ENCODE assay signal across 1 cellular context in the genomic region with DNA sequence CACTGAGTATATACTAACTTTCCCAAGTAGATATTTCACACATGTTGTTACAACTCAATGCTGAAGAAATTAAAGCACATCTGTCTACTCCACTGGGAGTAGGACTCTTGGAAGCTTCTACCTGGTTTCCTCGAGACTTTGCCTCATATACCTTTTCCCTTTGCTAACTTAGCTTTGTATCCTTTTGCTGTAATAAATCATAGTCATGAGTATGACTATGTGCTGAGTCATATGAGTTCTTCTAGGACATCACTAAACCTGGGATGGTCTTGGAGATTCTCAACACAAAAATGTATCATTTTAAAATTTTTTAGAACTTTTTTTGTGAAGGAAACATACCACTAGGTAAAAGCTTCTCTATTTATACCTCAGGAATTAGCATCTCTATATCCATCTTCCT.
TF ChIP-seq lines count a peak whose summit lies in the region.

No MANE protein-coding gene starts in this region.

TF ChIP-seq in K562, 482 proteins besides CTCF, POLR2A, EP300 and RAD21:
- TF ChIP-seq ZC3H8 (IDR thresholded peaks at IDR 0.05) (no peak), MAFK (IDR thresholded peaks at IDR 0.05; ENCODE audit: low read length) (0 out of 2 replicates have a peak, but pooled peaks have one; percentile 19), C11orf30 (IDR thresholded peaks at IDR 0.05; ENCODE audit: low read depth) (peak; percentile 48), HSF4 (CRISPR knock-in tag; IDR thresholded peaks at IDR 0.05; ENCODE audit: borderline replicate concordance) (no peak), SMAD2 (IDR thresholded peaks at IDR 0.05; ENCODE audit: low read depth, low read length) (no peak), ZNF175 (CRISPR knock-in tag; IDR thresholded peaks at IDR 0.05; ENCODE audit: low read depth) (no peak), MAFF (IDR thresholded peaks at IDR 0.05; ENCODE audit: low read length) (0 out of 2 replicates have a peak, but pooled peaks have one; percentile 14), NFE2L1 (tag; IDR thresholded peaks at IDR 0.05; ENCODE audit: borderline replicate concordance, low read depth) (peak; percentile 56), NONO (IDR thresholded peaks at IDR 0.05; ENCODE audit: low read depth in 2 of 2, low read length in 1 of 2) (no peak), POLR2B (IDR thresholded peaks at IDR 0.05; ENCODE audit: low read depth, partially characterized antibody) (no peak), ZNF124 (CRISPR knock-in tag; IDR thresholded peaks at IDR 0.05) (no peak), SMAD4 (CRISPR knock-in tag; conservative IDR thresholded peaks at IDR 0.05) (no peak), SAFB2 (IDR thresholded peaks at IDR 0.05; ENCODE audit: borderline replicate concordance, low read depth, low read length, severe bottlenecking) (no peak), PYGO2 (tag; IDR thresholded peaks at IDR 0.05) (no peak), MAFG (tag; conservative IDR thresholded peaks at IDR 0.05) (peak; percentile 83), BCOR (IDR thresholded peaks at IDR 0.05) (no peak), ZNF830 (CRISPR knock-in tag; IDR thresholded peaks at IDR 0.05) (no peak), MEIS2 (IDR thresholded peaks at IDR 0.05; ENCODE audit: partially characterized antibody) (peak; percentile 82), NFE2 (IDR thresholded peaks at IDR 0.05; ENCODE audit: low read depth) (peak; percentile 67), PCBP2 (IDR thresholded peaks at IDR 0.05; ENCODE audit: low read depth, low read length, poor library complexity, severe bottlenecking) (no peak), DPF2 (IDR thresholded peaks at IDR 0.05) (no peak), SP1 (CRISPR knock-in tag; IDR thresholded peaks at IDR 0.05) (no peak), ZNF282 (CRISPR knock-in tag; IDR thresholded peaks at IDR 0.05) (no peak), ZNF316 (IDR thresholded peaks at IDR 0.05) (peak; percentile 66), FOSL1 (tag; conservative IDR thresholded peaks at IDR 0.05) (peak; percentile 59)
- TF ChIP-seq, protein P1, sequence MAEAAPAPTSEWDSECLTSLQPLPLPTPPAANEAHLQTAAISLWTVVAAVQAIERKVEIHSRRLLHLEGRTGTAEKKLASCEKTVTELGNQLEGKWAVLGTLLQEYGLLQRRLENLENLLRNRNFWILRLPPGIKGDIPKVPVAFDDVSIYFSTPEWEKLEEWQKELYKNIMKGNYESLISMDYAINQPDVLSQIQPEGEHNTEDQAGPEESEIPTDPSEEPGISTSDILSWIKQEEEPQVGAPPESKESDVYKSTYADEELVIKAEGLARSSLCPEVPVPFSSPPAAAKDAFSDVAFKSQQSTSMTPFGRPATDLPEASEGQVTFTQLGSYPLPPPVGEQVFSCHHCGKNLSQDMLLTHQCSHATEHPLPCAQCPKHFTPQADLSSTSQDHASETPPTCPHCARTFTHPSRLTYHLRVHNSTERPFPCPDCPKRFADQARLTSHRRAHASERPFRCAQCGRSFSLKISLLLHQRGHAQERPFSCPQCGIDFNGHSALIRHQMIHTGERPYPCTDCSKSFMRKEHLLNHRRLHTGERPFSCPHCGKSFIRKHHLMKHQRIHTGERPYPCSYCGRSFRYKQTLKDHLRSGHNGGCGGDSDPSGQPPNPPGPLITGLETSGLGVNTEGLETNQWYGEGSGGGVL (CRISPR knock-in tag; IDR thresholded peaks at IDR 0.05): no peak
- TF ChIP-seq, protein P2, sequence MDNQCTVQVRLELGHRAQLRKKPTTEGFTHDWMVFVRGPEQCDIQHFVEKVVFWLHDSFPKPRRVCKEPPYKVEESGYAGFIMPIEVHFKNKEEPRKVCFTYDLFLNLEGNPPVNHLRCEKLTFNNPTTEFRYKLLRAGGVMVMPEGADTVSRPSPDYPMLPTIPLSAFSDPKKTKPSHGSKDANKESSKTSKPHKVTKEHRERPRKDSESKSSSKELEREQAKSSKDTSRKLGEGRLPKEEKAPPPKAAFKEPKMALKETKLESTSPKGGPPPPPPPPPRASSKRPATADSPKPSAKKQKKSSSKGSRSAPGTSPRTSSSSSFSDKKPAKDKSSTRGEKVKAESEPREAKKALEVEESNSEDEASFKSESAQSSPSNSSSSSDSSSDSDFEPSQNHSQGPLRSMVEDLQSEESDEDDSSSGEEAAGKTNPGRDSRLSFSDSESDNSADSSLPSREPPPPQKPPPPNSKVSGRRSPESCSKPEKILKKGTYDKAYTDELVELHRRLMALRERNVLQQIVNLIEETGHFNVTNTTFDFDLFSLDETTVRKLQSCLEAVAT (IDR thresholded peaks at IDR 0.05): no peak
- TF ChIP-seq, protein P3, sequence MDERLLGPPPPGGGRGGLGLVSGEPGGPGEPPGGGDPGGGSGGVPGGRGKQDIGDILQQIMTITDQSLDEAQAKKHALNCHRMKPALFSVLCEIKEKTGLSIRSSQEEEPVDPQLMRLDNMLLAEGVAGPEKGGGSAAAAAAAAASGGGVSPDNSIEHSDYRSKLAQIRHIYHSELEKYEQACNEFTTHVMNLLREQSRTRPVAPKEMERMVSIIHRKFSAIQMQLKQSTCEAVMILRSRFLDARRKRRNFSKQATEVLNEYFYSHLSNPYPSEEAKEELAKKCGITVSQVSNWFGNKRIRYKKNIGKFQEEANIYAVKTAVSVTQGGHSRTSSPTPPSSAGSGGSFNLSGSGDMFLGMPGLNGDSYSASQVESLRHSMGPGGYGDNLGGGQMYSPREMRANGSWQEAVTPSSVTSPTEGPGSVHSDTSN (CRISPR knock-in tag; IDR thresholded peaks at IDR 0.05; ENCODE audit: low read depth): no peak
- TF ChIP-seq, protein P3 (tag; conservative IDR thresholded peaks at IDR 0.05; ENCODE audit: low read depth): peak; percentile 84
- TF ChIP-seq, protein P4, sequence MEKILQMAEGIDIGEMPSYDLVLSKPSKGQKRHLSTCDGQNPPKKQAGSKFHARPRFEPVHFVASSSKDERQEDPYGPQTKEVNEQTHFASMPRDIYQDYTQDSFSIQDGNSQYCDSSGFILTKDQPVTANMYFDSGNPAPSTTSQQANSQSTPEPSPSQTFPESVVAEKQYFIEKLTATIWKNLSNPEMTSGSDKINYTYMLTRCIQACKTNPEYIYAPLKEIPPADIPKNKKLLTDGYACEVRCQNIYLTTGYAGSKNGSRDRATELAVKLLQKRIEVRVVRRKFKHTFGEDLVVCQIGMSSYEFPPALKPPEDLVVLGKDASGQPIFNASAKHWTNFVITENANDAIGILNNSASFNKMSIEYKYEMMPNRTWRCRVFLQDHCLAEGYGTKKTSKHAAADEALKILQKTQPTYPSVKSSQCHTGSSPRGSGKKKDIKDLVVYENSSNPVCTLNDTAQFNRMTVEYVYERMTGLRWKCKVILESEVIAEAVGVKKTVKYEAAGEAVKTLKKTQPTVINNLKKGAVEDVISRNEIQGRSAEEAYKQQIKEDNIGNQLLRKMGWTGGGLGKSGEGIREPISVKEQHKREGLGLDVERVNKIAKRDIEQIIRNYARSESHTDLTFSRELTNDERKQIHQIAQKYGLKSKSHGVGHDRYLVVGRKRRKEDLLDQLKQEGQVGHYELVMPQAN (IDR thresholded peaks at IDR 0.05; ENCODE audit: borderline replicate concordance): no peak
- TF ChIP-seq, protein P5, sequence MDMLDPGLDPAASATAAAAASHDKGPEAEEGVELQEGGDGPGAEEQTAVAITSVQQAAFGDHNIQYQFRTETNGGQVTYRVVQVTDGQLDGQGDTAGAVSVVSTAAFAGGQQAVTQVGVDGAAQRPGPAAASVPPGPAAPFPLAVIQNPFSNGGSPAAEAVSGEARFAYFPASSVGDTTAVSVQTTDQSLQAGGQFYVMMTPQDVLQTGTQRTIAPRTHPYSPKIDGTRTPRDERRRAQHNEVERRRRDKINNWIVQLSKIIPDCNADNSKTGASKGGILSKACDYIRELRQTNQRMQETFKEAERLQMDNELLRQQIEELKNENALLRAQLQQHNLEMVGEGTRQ (CRISPR knock-in tag; IDR thresholded peaks at IDR 0.05): no peak
- TF ChIP-seq, protein P6, sequence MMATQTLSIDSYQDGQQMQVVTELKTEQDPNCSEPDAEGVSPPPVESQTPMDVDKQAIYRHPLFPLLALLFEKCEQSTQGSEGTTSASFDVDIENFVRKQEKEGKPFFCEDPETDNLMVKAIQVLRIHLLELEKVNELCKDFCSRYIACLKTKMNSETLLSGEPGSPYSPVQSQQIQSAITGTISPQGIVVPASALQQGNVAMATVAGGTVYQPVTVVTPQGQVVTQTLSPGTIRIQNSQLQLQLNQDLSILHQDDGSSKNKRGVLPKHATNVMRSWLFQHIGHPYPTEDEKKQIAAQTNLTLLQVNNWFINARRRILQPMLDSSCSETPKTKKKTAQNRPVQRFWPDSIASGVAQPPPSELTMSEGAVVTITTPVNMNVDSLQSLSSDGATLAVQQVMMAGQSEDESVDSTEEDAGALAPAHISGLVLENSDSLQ (IDR thresholded peaks at IDR 0.05): peak; percentile 67
- TF ChIP-seq, protein P7, sequence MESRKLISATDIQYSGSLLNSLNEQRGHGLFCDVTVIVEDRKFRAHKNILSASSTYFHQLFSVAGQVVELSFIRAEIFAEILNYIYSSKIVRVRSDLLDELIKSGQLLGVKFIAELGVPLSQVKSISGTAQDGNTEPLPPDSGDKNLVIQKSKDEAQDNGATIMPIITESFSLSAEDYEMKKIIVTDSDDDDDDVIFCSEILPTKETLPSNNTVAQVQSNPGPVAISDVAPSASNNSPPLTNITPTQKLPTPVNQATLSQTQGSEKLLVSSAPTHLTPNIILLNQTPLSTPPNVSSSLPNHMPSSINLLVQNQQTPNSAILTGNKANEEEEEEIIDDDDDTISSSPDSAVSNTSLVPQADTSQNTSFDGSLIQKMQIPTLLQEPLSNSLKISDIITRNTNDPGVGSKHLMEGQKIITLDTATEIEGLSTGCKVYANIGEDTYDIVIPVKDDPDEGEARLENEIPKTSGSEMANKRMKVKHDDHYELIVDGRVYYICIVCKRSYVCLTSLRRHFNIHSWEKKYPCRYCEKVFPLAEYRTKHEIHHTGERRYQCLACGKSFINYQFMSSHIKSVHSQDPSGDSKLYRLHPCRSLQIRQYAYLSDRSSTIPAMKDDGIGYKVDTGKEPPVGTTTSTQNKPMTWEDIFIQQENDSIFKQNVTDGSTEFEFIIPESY (CRISPR knock-in tag; IDR thresholded peaks at IDR 0.05): no peak
